Comparison of ENCODE assay signal across 8 cellular contexts in genomic region chr1:20185834-20186782, GRCh38. TPM values are rescaled to one million over a fixed set of nuclear protein-coding genes. Genes with fewer than 3 reads are reported as not detected.
A peak's percentile ranks its signal among the peaks of the same experiment; 100 is the strongest.
DNase-seq lines count a peak whose midpoint lies in the region; ATAC-seq and TF ChIP-seq lines count a peak whose summit lies in the region.

PLA2G2C (minus strand) TSS chr1:20186518; CDS start chr1:20177363, 9,155 bp downstream.
UBXN10 (plus strand) TSS chr1:20186096; CDS start chr1:20190562, 4,466 bp downstream.

- no peak within 1 kb of the TSS for H3K27ac ChIP-seq in psoas muscle

- no peaks in the 10 kb centered on the region for H3K9me3 ChIP-seq in psoas muscle

- TF ChIP-seq CTCF in psoas muscle (IDR thresholded peaks at IDR 0.05) = no peak

- H3K27me3 ChIP-seq in psoas muscle (ENCODE audit: insufficient read depth in 3 of 3, low read length in 2 of 3) = peaks cover 0 to 42% (median 4%) of the 10 kb centered on the region in 3 donors

- peak within 1 kb of the TSS; percentile 58 for H3K4me3 ChIP-seq in psoas muscle

- ATAC-seq in left cardiac atrium (peak; percentile 74 to 81), psoas muscle (peak; percentile 32 to 83 (median 66)), HG03025 (IDR thresholded peaks at IDR 0.05; ENCODE audit: low FRiP score, unreplicated experiment) (no peak), GM21360 (IDR thresholded peaks at IDR 0.05; ENCODE audit: unreplicated experiment) (no peak)

- intact Hi-C loops in left cardiac atrium (cut with DNase I) = no loop called here
- intact Hi-C loops in psoas muscle (cut with DNase I) = no loop called here

- DNase-seq in NCI-H748 (lab: John Stamatoyannopoulos, UW; ENCODE audit: unreplicated experiment) (peak; percentile 7), NCI-H748 treated with DMSO at 0.1 percent for 48 hours (lab: John Stamatoyannopoulos, UW) (no peak), left cardiac atrium (peak; percentile 75), psoas muscle (peak; percentile 55 to 78), AG08396 (ENCODE audit: low spot score) (no peak)
- DNase-seq in activated T-cell treated with anti-CD3 and anti-CD28 coated beads, Interleukin-2, amount 50 U/mL, for 48 hours = peak; percentile 81 to 83

- no peaks in the 10 kb centered on the region for H3K4me1 ChIP-seq in psoas muscle

- H3K36me3 ChIP-seq in psoas muscle (ENCODE audit: insufficient read depth in 1 of 2, low read depth in 1 of 2) = no peaks in the 10 kb centered on the region

- 4 to 9% (median 4%) methylated on average over 38 to 52 of the region's 52 CpGs for WGBS in psoas muscle, 3 donors

RNA-seq across cellular contexts. Expression of gene PLA2G2C, which starts in this region (rescaled TPM):
- total RNA-seq in left cardiac atrium (not detected), psoas muscle (not detected)
- not detected for polyA plus RNA-seq in psoas muscle

RNA-seq across cellular contexts. Expression of gene UBXN10, which starts in this region (rescaled TPM):
- total RNA-seq in left cardiac atrium (1 to 10 TPM; 3.1 to 5.4 TPM), psoas muscle (under 1 TPM; 0.12 to 0.48 (median 0.26) TPM)
- polyA plus RNA-seq in psoas muscle = under 1 TPM; 0.04 to 0.17 (median 0.07) TPM

Comparison
In these comparisons a context has a peak if more than half of its experiments do, and no peak if none do; other contexts are left out.
1. DNase-seq: peak in NCI-H748 (single experiment), activated T-cell treated with anti-CD3 and anti-CD28 coated beads, Interleukin-2, amount 50 U/mL, for 48 hours (2 of 2) and left cardiac atrium (single experiment); none in NCI-H748 treated with DMSO at 0.1 percent for 48 hours (single experiment) and AG08396 (single experiment).
2. Peak in DNase-seq, ATAC-seq and H3K4me3 ChIP-seq in psoas muscle; RNA of the genes that start here not detected or under 1 TPM.
3. ATAC-seq: peak in left cardiac atrium (2 of 2); none in HG03025 (single experiment) and GM21360 (single experiment).